ENCODE assay signal across 16 cellular contexts in the genomic region with DNA sequence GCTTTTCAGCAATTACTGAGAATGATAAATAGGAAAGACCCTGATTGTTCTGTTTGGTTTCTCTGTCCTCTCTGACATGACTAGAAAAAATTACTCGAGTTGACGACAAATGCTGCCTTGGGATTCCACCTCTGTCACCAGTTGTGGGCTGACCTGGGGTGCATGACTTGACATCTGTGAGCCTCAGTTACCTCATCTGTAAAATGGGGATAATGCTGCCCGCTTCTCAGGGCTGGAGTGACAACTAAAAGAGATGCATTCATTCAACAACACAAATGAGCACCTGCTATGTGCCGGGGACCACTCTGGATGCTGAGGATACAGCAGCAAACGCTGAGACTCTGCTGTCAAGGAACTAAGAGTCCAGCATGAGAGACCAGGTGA.
DNase-seq lines count a peak whose midpoint lies in the region; ATAC-seq and TF ChIP-seq lines count a peak whose summit lies in the region.
"Had no signal": no experiment of that assay in that cellular context is flagged by ENCODE, and none has a peak within 500 bp of the region (broad histone marks: within the 10 kb centered on the region; RNA-seq: fewer than 3 reads in every experiment).

No MANE protein-coding gene starts in this region.

- no peak overlapping the region for H3K4me3 ChIP-seq in coronary artery

- H3K27ac Mint-ChIP-seq in stimulated activated naive CD8-positive, alpha-beta T cell treated with anti-CD3 and anti-CD28 coated beads, Interleukin-15, Interleukin-2, amounts not matched to agents 100 ng/mL and 50 ng/mL, for 24 hours: peak overlapping the region; percentile 67
- H3K27ac Mint-ChIP-seq in stimulated activated naive CD8-positive, alpha-beta T cell treated with anti-CD3 and anti-CD28 coated beads, Interleukin-15, amount 100 ng/mL, for 72 hours: peak overlapping the region in 1 of 2 donors; percentile 51
- peak overlapping the region; percentile 93 for H3K27ac Mint-ChIP-seq in osteocyte (ENCODE audit: unreplicated experiment)
- H3K27ac Mint-ChIP-seq: B cell had no signal

- H3K27me3 Mint-ChIP-seq in stimulated activated naive CD8-positive, alpha-beta T cell treated with anti-CD3 and anti-CD28 coated beads, Interleukin-15, Interleukin-2, amounts not matched to agents 100 ng/mL and 50 ng/mL, for 24 hours: no peaks in the 10 kb centered on the region
- H3K27me3 Mint-ChIP-seq in stimulated activated naive CD8-positive, alpha-beta T cell treated with anti-CD3 and anti-CD28 coated beads, Interleukin-15, amount 100 ng/mL, for 72 hours: no peaks in the 10 kb centered on the region
- H3K27me3 Mint-ChIP-seq in osteocyte (ENCODE audit: unreplicated experiment): no peaks in the 10 kb centered on the region
- H3K27me3 Mint-ChIP-seq: B cell had no signal

- TF ChIP-seq CTCF in coronary artery (IDR thresholded peaks at IDR 0.05) (no peak), osteocyte (IDR thresholded peaks at IDR 0.05) (no peak)

- no peaks in the 10 kb centered on the region for H3K9me3 Mint-ChIP-seq in stimulated activated naive CD8-positive, alpha-beta T cell treated with anti-CD3 and anti-CD28 coated beads, Interleukin-15, Interleukin-2, amounts not matched to agents 100 ng/mL and 50 ng/mL, for 24 hours
- no peaks in the 10 kb centered on the region for H3K9me3 Mint-ChIP-seq in stimulated activated naive CD8-positive, alpha-beta T cell treated with anti-CD3 and anti-CD28 coated beads, Interleukin-15, amount 100 ng/mL, for 72 hours
- H3K9me3 Mint-ChIP-seq in osteocyte (ENCODE audit: unreplicated experiment): no peaks in the 10 kb centered on the region

- peak overlapping the region; percentile 32 to 41 for H3K27ac ChIP-seq in coronary artery
- H3K27ac ChIP-seq: neutrophil, WERI-Rb-1 had no signal

- no peak overlapping the region for H3K4me3 Mint-ChIP-seq in stimulated activated naive CD8-positive, alpha-beta T cell treated with anti-CD3 and anti-CD28 coated beads, Interleukin-15, Interleukin-2, amounts not matched to agents 100 ng/mL and 50 ng/mL, for 24 hours
- no peak overlapping the region for H3K4me3 Mint-ChIP-seq in stimulated activated naive CD8-positive, alpha-beta T cell treated with anti-CD3 and anti-CD28 coated beads, Interleukin-15, amount 100 ng/mL, for 72 hours
- peak overlapping the region; percentile 59 for H3K4me3 Mint-ChIP-seq in osteocyte (ENCODE audit: unreplicated experiment)
- H3K4me3 Mint-ChIP-seq: B cell had no signal

- peaks cover 34% of the 10 kb centered on the region for H3K4me1 Mint-ChIP-seq in stimulated activated naive CD8-positive, alpha-beta T cell treated with anti-CD3 and anti-CD28 coated beads, Interleukin-15, Interleukin-2, amounts not matched to agents 100 ng/mL and 50 ng/mL, for 24 hours (ENCODE audit: low read depth)
- H3K4me1 Mint-ChIP-seq in stimulated activated naive CD8-positive, alpha-beta T cell treated with anti-CD3 and anti-CD28 coated beads, Interleukin-15, amount 100 ng/mL, for 72 hours: peaks cover 40% of the 10 kb centered on the region
- peaks cover 47% of the 10 kb centered on the region for H3K4me1 Mint-ChIP-seq in osteocyte (ENCODE audit: unreplicated experiment)

- H3K36me3 Mint-ChIP-seq in stimulated activated naive CD8-positive, alpha-beta T cell treated with anti-CD3 and anti-CD28 coated beads, Interleukin-15, Interleukin-2, amounts not matched to agents 100 ng/mL and 50 ng/mL, for 24 hours (ENCODE audit: low read depth): peaks cover 72% of the 10 kb centered on the region
- no peaks in the 10 kb centered on the region for H3K36me3 Mint-ChIP-seq in osteocyte (ENCODE audit: unreplicated experiment)

- no peak for ATAC-seq in stimulated activated naive CD8-positive, alpha-beta T cell treated with anti-CD3 and anti-CD28 coated beads, Interleukin-15, amount 100 ng/mL, for 72 hours
- ATAC-seq in left lobe of liver (no peak), HG02798 (IDR thresholded peaks at IDR 0.05; ENCODE audit: poor library complexity, unreplicated experiment) (no peak)
- ATAC-seq: left colon had no signal

- no peak for DNase-seq in stimulated activated naive CD8-positive, alpha-beta T cell treated with anti-CD3 and anti-CD28 coated beads, Interleukin-15, amount 100 ng/mL, for 72 hours
- DNase-seq in coronary artery (ENCODE audit: low spot score) (no peak), osteocyte (ENCODE audit: extremely low spot score, unreplicated experiment) (no peak), LoVo (ENCODE audit: low spot score) (no peak), left lobe of liver (ENCODE audit: low spot score) (no peak), GOT3 (lab: John Stamatoyannopoulos, UW) (no peak)
- DNase-seq: DMS79 treated with DMSO at 0.1 percent for 48 hours; effector memory CD4-positive, alpha-beta T cell; NCI-H2029 treated with DMSO at 0.1 percent for 48 hours; stimulated activated CD8-positive, alpha-beta memory T cell treated with anti-CD3 and anti-CD28 coated beads, Interleukin-4, amount 100 ng/mL, for 48 hours; WERI-Rb-1 had no signal
